ENCODE assay signal across 1 cellular context in the genomic region with DNA sequence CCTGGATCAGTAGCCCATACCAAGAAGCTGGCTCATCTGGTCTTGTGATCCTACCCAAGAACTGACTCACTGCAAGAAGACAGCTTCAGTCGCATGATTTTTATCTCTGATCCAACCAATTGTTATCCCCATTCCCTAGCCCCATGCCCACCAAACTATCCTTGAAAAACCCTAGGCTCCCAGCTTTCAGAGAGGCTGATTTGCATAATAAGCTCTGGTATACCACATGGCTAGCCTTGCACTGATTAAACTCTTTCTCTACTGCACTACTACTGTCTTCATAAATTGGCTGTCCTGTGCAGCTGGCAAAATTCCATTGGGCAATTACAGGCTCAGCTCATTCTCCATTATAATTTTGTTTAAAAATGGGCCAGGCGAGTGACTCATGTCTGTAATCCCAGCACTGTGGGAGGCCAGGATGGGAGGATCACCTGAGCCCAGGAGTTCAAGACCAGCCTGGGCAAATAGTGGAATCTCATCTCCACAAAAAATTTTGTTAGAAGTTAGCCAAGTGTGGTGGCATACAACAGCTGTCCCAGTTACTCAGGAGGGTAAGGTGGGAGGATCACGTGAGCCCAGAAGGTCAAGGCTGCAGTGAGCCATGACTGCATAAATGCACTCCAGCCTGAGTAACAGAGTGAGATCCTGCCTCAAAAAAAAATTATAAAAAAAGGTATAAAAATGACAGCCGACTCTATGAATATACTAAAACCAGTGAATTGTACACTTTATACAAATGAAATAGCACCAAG.
TF ChIP-seq lines count a peak whose summit lies in the region.

No MANE protein-coding gene starts in this region.

TF ChIP-seq in SK-N-SH, 30 proteins besides CTCF, POLR2A, EP300 and RAD21 (continued from another document):
- TF ChIP-seq ZBTB33 (IDR thresholded peaks at IDR 0.05; ENCODE audit: borderline replicate concordance, low read depth) = no peak
- no peak for TF ChIP-seq CHD2 (IDR thresholded peaks at IDR 0.05; ENCODE audit: low read length, partially characterized antibody)
- no peak for TF ChIP-seq FOSL2 (IDR thresholded peaks at IDR 0.05; ENCODE audit: borderline replicate concordance, low read depth)
- no peak for TF ChIP-seq NRF1 (IDR thresholded peaks at IDR 0.05; ENCODE audit: low read depth, low read length)
- no peak for TF ChIP-seq FOXJ3 (CRISPR knock-in tag; IDR thresholded peaks at IDR 0.05)
- no peak for TF ChIP-seq JUND (IDR thresholded peaks at IDR 0.05)
- TF ChIP-seq, protein P1, sequence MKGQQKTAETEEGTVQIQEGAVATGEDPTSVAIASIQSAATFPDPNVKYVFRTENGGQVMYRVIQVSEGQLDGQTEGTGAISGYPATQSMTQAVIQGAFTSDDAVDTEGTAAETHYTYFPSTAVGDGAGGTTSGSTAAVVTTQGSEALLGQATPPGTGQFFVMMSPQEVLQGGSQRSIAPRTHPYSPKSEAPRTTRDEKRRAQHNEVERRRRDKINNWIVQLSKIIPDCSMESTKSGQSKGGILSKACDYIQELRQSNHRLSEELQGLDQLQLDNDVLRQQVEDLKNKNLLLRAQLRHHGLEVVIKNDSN (IDR thresholded peaks at IDR 0.05; ENCODE audit: borderline replicate concordance, low read depth) = 0 out of 2 replicates have a peak, but pooled peaks have one; percentile 12
- no peak for TF ChIP-seq USF2 (IDR thresholded peaks at IDR 0.05; ENCODE audit: borderline replicate concordance, low read depth, low read length)
- peak; percentile 16; the same call in 1 of the 2 replicates for TF ChIP-seq TCF12 (IDR thresholded peaks at IDR 0.05)
- TF ChIP-seq SMC3 (IDR thresholded peaks at IDR 0.05; ENCODE audit: low read depth, low read length) = no peak
